In the genomic region with DNA sequence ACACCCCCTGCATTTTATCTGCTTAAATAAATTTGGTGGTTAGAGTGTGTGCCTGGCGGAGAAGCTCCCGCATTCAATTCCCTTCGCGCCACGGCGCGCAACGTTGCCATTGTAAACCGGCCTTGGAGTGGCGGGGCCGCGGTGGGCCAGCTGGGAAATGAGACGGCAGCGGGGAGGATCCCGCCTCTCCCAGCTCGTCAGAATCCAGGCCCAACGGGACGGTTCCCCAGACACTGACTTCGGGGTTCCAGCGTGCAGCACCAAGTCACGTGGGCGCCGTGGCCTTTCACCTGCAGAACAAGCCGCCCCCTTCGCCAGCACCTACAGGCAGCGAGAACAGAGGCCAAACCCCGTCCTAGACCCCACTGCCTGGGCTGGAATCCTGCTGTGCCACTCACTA, we compare ENCODE assay signal across 18 cellular contexts.
A peak's percentile ranks its signal among the peaks of the same experiment; 100 is the strongest.
DNase-seq lines count a peak whose midpoint lies in the region; ATAC-seq and TF ChIP-seq lines count a peak whose summit lies in the region.
"Had no signal": no experiment of that assay in that cellular context is flagged by ENCODE, and none has a peak within 500 bp of the region (broad histone marks: within the 10 kb centered on the region; RNA-seq: fewer than 3 reads in every experiment).

No MANE protein-coding gene starts in this region.

- no peak for ATAC-seq in RWPE2 (ENCODE audit: low read depth)
- no peak for ATAC-seq in HG03045 (IDR thresholded peaks at IDR 0.05; ENCODE audit: unreplicated experiment)
- ATAC-seq in omental fat pad (ENCODE audit: low FRiP score): no peak
- ATAC-seq: T-helper 17 cell had no signal

- no peak for TF ChIP-seq CTCF in RWPE2 (IDR thresholded peaks at IDR 0.05; ENCODE audit: poor library complexity, severe bottlenecking)
- TF ChIP-seq CTCF in neural progenitor cell (IDR thresholded peaks at IDR 0.05): no peak
- TF ChIP-seq CTCF in suprapubic skin (IDR thresholded peaks at IDR 0.05): no peak
- no peak for TF ChIP-seq CTCF in omental fat pad (IDR thresholded peaks at IDR 0.05)

- H3K27ac Mint-ChIP-seq in neural progenitor cell: peak overlapping the region; percentile 53
- H3K27ac Mint-ChIP-seq: memory B cell, T-helper 17 cell had no signal

- no peaks in the 10 kb centered on the region for H4K20me1 ChIP-seq in neural progenitor cell (ENCODE audit: low read depth)

- H3K4me1 Mint-ChIP-seq in neural progenitor cell: peaks cover 30% of the 10 kb centered on the region

- no peaks in the 10 kb centered on the region for H3K79me2 ChIP-seq in neural progenitor cell (ENCODE audit: low read depth)

- TF ChIP-seq POLR2A in suprapubic skin (IDR thresholded peaks at IDR 0.05): no peak

- no peaks in the 10 kb centered on the region for H3K9me3 ChIP-seq in RWPE2 (ENCODE audit: severe bottlenecking)
- H3K9me3 ChIP-seq in neural progenitor cell (ENCODE audit: low read depth): no peaks in the 10 kb centered on the region
- no peaks in the 10 kb centered on the region for H3K9me3 ChIP-seq in suprapubic skin
- H3K9me3 ChIP-seq: right atrium auricular region had no signal

- H3K4me3 Mint-ChIP-seq in neural progenitor cell: no peak overlapping the region
- H3K4me3 Mint-ChIP-seq: memory B cell, T-helper 17 cell had no signal

- no peaks in the 10 kb centered on the region for H3K36me3 ChIP-seq in RWPE2 (ENCODE audit: low read depth)
- H3K36me3 ChIP-seq in neural progenitor cell: no peaks in the 10 kb centered on the region
- H3K36me3 ChIP-seq in suprapubic skin: no peaks in the 10 kb centered on the region
- H3K36me3 ChIP-seq: right atrium auricular region had no signal

- H3K9me3 Mint-ChIP-seq in neural progenitor cell: no peaks in the 10 kb centered on the region
- H3K9me3 Mint-ChIP-seq: memory B cell had no signal

- no peaks in the 10 kb centered on the region for H3K4me1 ChIP-seq in RWPE2 (ENCODE audit: insufficient read depth, poor library complexity, severe bottlenecking)
- H3K4me1 ChIP-seq in neural progenitor cell: peaks cover 20% of the 10 kb centered on the region
- peaks cover 12% of the 10 kb centered on the region for H3K4me1 ChIP-seq in suprapubic skin

- WGBS in suprapubic skin: 68% methylated on average over 8 of the region's 27 CpGs

- H3K27me3 ChIP-seq in RWPE2 (ENCODE audit: insufficient read depth, poor library complexity, severe bottlenecking) (peaks cover 8% of the 10 kb centered on the region), neural progenitor cell (peaks cover 4% of the 10 kb centered on the region), suprapubic skin (peaks cover 36% of the 10 kb centered on the region)
- H3K27me3 ChIP-seq: right atrium auricular region had no signal

- no peak overlapping the region for H3K4me3 ChIP-seq in RWPE2 (ENCODE audit: severe bottlenecking)
- no peak overlapping the region for H3K4me3 ChIP-seq in neural progenitor cell
- no peak overlapping the region for H3K4me3 ChIP-seq in suprapubic skin

- no peaks in the 10 kb centered on the region for H3F3A ChIP-seq in neural progenitor cell (ENCODE audit: low read depth)

- H3K36me3 Mint-ChIP-seq in neural progenitor cell: no peaks in the 10 kb centered on the region
- H3K36me3 Mint-ChIP-seq: memory B cell had no signal

- TF ChIP-seq EP300 in suprapubic skin (IDR thresholded peaks at IDR 0.05): no peak

- DNase-seq in RWPE2 (ENCODE audit: low spot score) (peak; percentile 46), caudate nucleus (lab: John Stamatoyannopoulos, UW) (peak in 21 of 61 donors; percentile 57 to 87 (median 71)), neural progenitor cell (ENCODE audit: low spot score) (no peak), suprapubic skin (ENCODE audit: low spot score in 2 of 2) (peak; percentile 48 to 71), NCI-H2196 treated with DMSO at 0.1 percent for 48 hours (lab: John Stamatoyannopoulos, UW; ENCODE audit: unreplicated experiment) (no peak), omental fat pad (ENCODE audit: low spot score) (no peak)
- no peak for DNase-seq in activated CD4-positive, alpha-beta T cell treated with anti-CD3 and anti-CD28 coated beads, Interleukin-2, amount 50 U/mL, for 1 hour
- DNase-seq: AML-193, COR-L47, HCEC 1CT, KG1, NCI-H2029 treated with DMSO at 0.1 percent for 48 hours, NCI-H526, SHP77 treated with DMSO at 0.1 percent for 48 hours, T-helper 17 cell had no signal

- H3K27ac ChIP-seq in RWPE2 (ENCODE audit: poor library complexity, severe bottlenecking) (no peak overlapping the region), caudate nucleus (ENCODE audit: low read depth, low read length) (peak overlapping the region; percentile 95), neural progenitor cell (no peak overlapping the region), suprapubic skin (no peak overlapping the region)
- H3K27ac ChIP-seq: right atrium auricular region had no signal

- H3K4me2 ChIP-seq in neural progenitor cell: no peak overlapping the region

- H2AFZ ChIP-seq in neural progenitor cell (replicated peaks): no peak overlapping the region

- H3K9ac ChIP-seq in neural progenitor cell: no peak overlapping the region

- peaks cover 13% of the 10 kb centered on the region for H3K27me3 Mint-ChIP-seq in neural progenitor cell (ENCODE audit: insufficient read depth, low read depth)

Comparison
In these comparisons a context has a peak if more than half of its experiments do, and no peak if none do; other contexts are left out.
1. DNase-seq: peak in RWPE2 (single experiment) and suprapubic skin (2 of 2); none in neural progenitor cell (single experiment), activated CD4-positive, alpha-beta T cell treated with anti-CD3 and anti-CD28 coated beads, Interleukin-2, amount 50 U/mL, for 1 hour (single experiment), NCI-H2196 treated with DMSO at 0.1 percent for 48 hours (single experiment) and omental fat pad (single experiment).